In the genomic region with DNA sequence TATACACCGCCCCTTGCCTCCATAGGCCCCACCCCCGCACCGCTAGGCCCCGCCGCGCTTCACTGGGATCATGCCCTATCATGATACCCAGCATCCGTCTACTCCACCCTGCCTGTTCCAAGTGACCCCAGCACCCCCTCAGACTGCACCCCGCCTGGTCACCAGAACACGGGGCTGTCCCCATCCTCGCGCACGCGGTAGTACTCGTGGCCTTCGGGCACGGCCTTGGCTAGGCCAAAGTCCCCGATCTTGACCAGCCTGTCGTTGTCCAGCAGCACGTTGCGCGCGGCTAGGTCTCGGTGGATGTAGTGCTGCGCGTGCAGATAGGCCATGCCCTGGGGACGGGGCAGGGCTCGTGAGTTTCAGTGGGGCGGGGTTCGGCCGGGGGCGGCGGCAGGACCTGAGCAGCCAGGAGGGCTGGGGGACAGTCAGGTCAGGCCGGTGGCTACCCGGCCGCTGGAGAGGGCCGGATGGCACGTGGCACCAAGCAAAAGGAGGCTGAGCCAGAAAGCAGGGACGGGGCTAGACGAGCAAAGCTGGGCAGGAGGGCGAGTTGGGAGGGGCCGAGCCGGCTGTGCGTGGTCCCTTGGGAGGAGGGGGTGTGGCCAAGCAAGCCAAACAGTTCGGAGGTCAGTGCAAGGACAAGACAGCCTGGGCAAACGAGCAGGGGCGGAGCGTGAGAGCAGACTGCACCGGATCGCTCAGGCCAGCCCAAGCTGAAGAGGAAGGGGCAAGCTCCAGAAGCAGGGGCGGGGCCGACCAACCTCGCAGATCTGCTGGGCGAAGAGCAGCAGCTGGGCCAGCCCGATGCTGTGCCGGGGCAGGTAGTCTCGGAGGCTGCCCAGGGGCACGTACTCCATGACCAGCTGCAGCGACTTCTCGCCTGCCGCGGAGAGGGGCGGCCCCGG, we compare ENCODE assay signal across 13 cellular contexts. TPM values are rescaled to one million over a fixed set of nuclear protein-coding genes. Genes with fewer than 3 reads are reported as not detected.
A peak's percentile ranks its signal among the peaks of the same experiment; 100 is the strongest.
DNase-seq lines count a peak whose midpoint lies in the region; ATAC-seq, FAIRE-seq and TF ChIP-seq lines count a peak whose summit lies in the region.
"Had no signal": no experiment of that assay in that cellular context is flagged by ENCODE, and none has a peak within 500 bp of the region (broad histone marks: within the 10 kb centered on the region; RNA-seq: fewer than 3 reads in every experiment).

No MANE protein-coding gene starts in this region.

- H4K20me1 ChIP-seq in HepG2 (ENCODE audit: insufficient read depth, low read length) (no peaks in the 10 kb centered on the region), smooth muscle cell (ENCODE audit: low read depth) (peaks cover 5% of the 10 kb centered on the region)

- peaks cover 0 to 3% (median 0%) of the 10 kb centered on the region in 4 donors for H3K4me1 Mint-ChIP-seq in naive thymus-derived CD8-positive, alpha-beta T cell

- no peaks in the 10 kb centered on the region for H3K79me2 ChIP-seq in HepG2 (ENCODE audit: insufficient read depth, low read length)
- no peaks in the 10 kb centered on the region for H3K79me2 ChIP-seq in smooth muscle cell (ENCODE audit: low read depth)

- H3K4me3 Mint-ChIP-seq in naive thymus-derived CD8-positive, alpha-beta T cell: no peak overlapping the region
- H3K4me3 Mint-ChIP-seq: activated naive CD8-positive, alpha-beta T cell had no signal

- TF ChIP-seq CTCF in fibroblast of mammary gland (conservative IDR thresholded peaks at IDR 0.05; ENCODE audit: control insufficient read depth, insufficient read depth, low read depth, low read length): no peak
- no peak for TF ChIP-seq CTCF in HepG2 (CRISPR knock-in tag; IDR thresholded peaks at IDR 0.05)
- no peak for TF ChIP-seq CTCF in smooth muscle cell (IDR thresholded peaks at IDR 0.05; ENCODE audit: borderline replicate concordance, insufficient read depth, poor library complexity, severe bottlenecking)

- in situ Hi-C loops in HepG2 (cut with HindIII; ENCODE audit: extremely low pct_ligation_motif_present, low pct_unique_long_range_greater_than_20kb): no loop called here

- H3K36me3 ChIP-seq in HepG2 (replicated peaks in 1 of 2; ENCODE audit: control insufficient read depth in 1 of 2, insufficient read depth in 2 of 2, low read length in 2 of 2): peaks cover 5 to 18% of the 10 kb centered on the region in 2 experiments; a peak in 3 of 5 replicates
- peaks cover 0 to 71% (median 44%) of the 10 kb centered on the region in 5 donors for H3K36me3 ChIP-seq in subcutaneous abdominal adipose tissue (ENCODE audit: control insufficient read depth in 5 of 5, insufficient read depth in 5 of 5, low read length in 5 of 5)
- H3K36me3 ChIP-seq in smooth muscle cell (ENCODE audit: low read depth): no peaks in the 10 kb centered on the region

- no peak for TF ChIP-seq EP300 in HepG2 (IDR thresholded peaks at IDR 0.05; ENCODE audit: low read depth in 2 of 2, low read length in 2 of 2)
- TF ChIP-seq EP300 in HepG2 (CRISPR knock-in tag; IDR thresholded peaks at IDR 0.05; ENCODE audit: borderline replicate concordance): no peak

- H2AFZ ChIP-seq in HepG2 (ENCODE audit: low read length) (no peak overlapping the region), smooth muscle cell (ENCODE audit: low read depth) (no peak overlapping the region)

- peak; percentile 82 to 91 for DNase-seq in NCI-H526 (lab: John Stamatoyannopoulos, UW)
- DNase-seq in fibroblast of mammary gland (ENCODE audit: low read depth): peak; percentile 40
- DNase-seq in HepG2 (ENCODE audit: low spot score): no peak
- no peak for DNase-seq in smooth muscle cell (lab: John Stamatoyannopoulos, UW; ENCODE audit: unreplicated experiment)
- DNase-seq in naive thymus-derived CD8-positive, alpha-beta T cell: no peak
- DNase-seq: KG1, SW 1271 had no signal

- H3K27me3 ChIP-seq in HepG2 (ENCODE audit: control insufficient read depth in 1 of 2, insufficient read depth in 2 of 2, low read length in 2 of 2) (no peaks in the 10 kb centered on the region), subcutaneous abdominal adipose tissue (ENCODE audit: control insufficient read depth in 5 of 5, insufficient read depth in 4 of 5, low read length in 5 of 5) (no peaks in the 10 kb centered on the region), smooth muscle cell (ENCODE audit: low read depth) (no peaks in the 10 kb centered on the region)
- H3K27me3 ChIP-seq: transverse colon had no signal

- H3K27ac ChIP-seq in HepG2 (ENCODE audit: extremely low read length, insufficient read depth, low read length) (no peak overlapping the region), subcutaneous abdominal adipose tissue (ENCODE audit: low read depth, low read length) (peak overlapping the region; percentile 35), smooth muscle cell (ENCODE audit: low read depth) (no peak overlapping the region)
- H3K27ac ChIP-seq: epithelial cell of prostate, transverse colon had no signal

- intact Hi-C loops in HepG2 (cut with micrococcal nuclease; ENCODE audit: unreplicated experiment): no loop called here

- POLR2A ChIA-PET in HepG2 (lab: Yijun Ruan, JAX): no interaction called here
- POLR2A ChIA-PET in naive thymus-derived CD8-positive, alpha-beta T cell (lab: Charles Lee): interaction anchor here (1.1 kb wide), 1 partner anchor 37 kb away, joined by 3 read pairs; a partner anchor contains a TSS

- no TSS peak for BruUV-seq in HepG2 (replicated peaks; lab: Mats Ljungman, UMichigan)

- WGBS in HepG2 (ENCODE audit: low lambda C conversion rate): 96% methylated on average over 56 of the region's 63 CpGs
- WGBS in smooth muscle cell (ENCODE audit: low lambda C conversion rate): 40% methylated on average over 56 of the region's 63 CpGs

- H3K4me2 ChIP-seq in HepG2 (ENCODE audit: low read depth, low read length) (no peak overlapping the region), smooth muscle cell (no peak overlapping the region)

- H3K9me3 Mint-ChIP-seq in naive thymus-derived CD8-positive, alpha-beta T cell: no peaks in the 10 kb centered on the region

- no peak overlapping the region for H3K4me3 ChIP-seq in fibroblast of mammary gland (ENCODE audit: control insufficient read depth, low read depth, low read length)
- H3K4me3 ChIP-seq in HepG2 (replicated peaks in 1 of 3; ENCODE audit: insufficient read depth in 1 of 3, low read depth in 2 of 3, low read length in 3 of 3): no peak overlapping the region
- peak overlapping the region in 4 of 5 donors; percentile 35 to 52 (median 36) for H3K4me3 ChIP-seq in subcutaneous abdominal adipose tissue (ENCODE audit: low read depth in 1 of 5, low read length in 5 of 5)
- no peak overlapping the region for H3K4me3 ChIP-seq in smooth muscle cell
- H3K4me3 ChIP-seq: transverse colon had no signal

- no peaks in the 10 kb centered on the region for H3K9me3 ChIP-seq in HepG2 (ENCODE audit: low read length)
- H3K9me3 ChIP-seq in subcutaneous abdominal adipose tissue (ENCODE audit: control insufficient read depth in 5 of 5, low read length in 5 of 5): no peaks in the 10 kb centered on the region
- H3K9me3 ChIP-seq in smooth muscle cell (replicated peaks; ENCODE audit: low read depth): no peaks in the 10 kb centered on the region
- H3K9me3 ChIP-seq: transverse colon had no signal

- CTCF ChIA-PET in HepG2 (lab: Yijun Ruan, JAX; ENCODE audit: low intra/inter-chr PET ratio, low total read pairs): no interaction called here

- no peak for TF ChIP-seq RAD21 in HepG2 (CRISPR knock-in tag; IDR thresholded peaks at IDR 0.05)

- H3K36me3 Mint-ChIP-seq in naive thymus-derived CD8-positive, alpha-beta T cell: peaks cover 0 to 55% (median 9%) of the 10 kb centered on the region in 3 donors
- H3K36me3 Mint-ChIP-seq: activated naive CD8-positive, alpha-beta T cell had no signal

- no peaks in the 10 kb centered on the region for H3F3A ChIP-seq in smooth muscle cell (ENCODE audit: low read depth)

- no peak for FAIRE-seq in HepG2 (lab: Jason Lieb, UNC)

- no peaks in the 10 kb centered on the region for H3K27me3 Mint-ChIP-seq in naive thymus-derived CD8-positive, alpha-beta T cell
- H3K27me3 Mint-ChIP-seq: activated naive CD8-positive, alpha-beta T cell had no signal

- no peak overlapping the region for H3K27ac Mint-ChIP-seq in naive thymus-derived CD8-positive, alpha-beta T cell
- H3K27ac Mint-ChIP-seq: activated naive CD8-positive, alpha-beta T cell had no signal

- TF ChIP-seq POLR2A in HepG2 (IDR thresholded peaks at IDR 0.05; ENCODE audit: insufficient read depth in 1 of 2, low read depth in 2 of 2, low read length in 2 of 2): no peak

- no peak overlapping the region for H3K9ac ChIP-seq in HepG2 (ENCODE audit: insufficient read depth, low read depth, low read length)
- H3K9ac ChIP-seq in subcutaneous abdominal adipose tissue (ENCODE audit: low read length in 5 of 5): peak overlapping the region in 1 of 5 donors; percentile 41
- H3K9ac ChIP-seq in smooth muscle cell (ENCODE audit: low read depth): no peak overlapping the region

- ATAC-seq in HepG2 (peak; percentile 23; the same call in 2 of the 3 replicates), GM21381 (IDR thresholded peaks at IDR 0.05; ENCODE audit: unreplicated experiment) (no peak), HG03521 (IDR thresholded peaks at IDR 0.05; ENCODE audit: unreplicated experiment) (no peak)
- ATAC-seq in naive thymus-derived CD8-positive, alpha-beta T cell: no peak

- H3K4me1 ChIP-seq in HepG2 (ENCODE audit: insufficient read depth, low read length) (no peaks in the 10 kb centered on the region), subcutaneous abdominal adipose tissue (ENCODE audit: control insufficient read depth in 5 of 5, insufficient read depth in 5 of 5, low read length in 5 of 5) (peaks cover 0 to 16% (median 13%) of the 10 kb centered on the region in 5 donors), smooth muscle cell (ENCODE audit: low read depth) (peaks cover 9% of the 10 kb centered on the region)
- H3K4me1 ChIP-seq: transverse colon had no signal

RNA-seq across cellular contexts. Expression of a gene that starts 13.6 kb away (rescaled TPM):
- total RNA-seq in HepG2 (2016; rRNA removed; fragmentation: Illumina TruSeq; extraction: Trizol): 21.0 and 25.1 TPM in 2 replicates
- total RNA-seq in HepG2 (2016; cell fraction: cytosol; rRNA removed; fragmentation: Illumina TruSeq; extraction: Trizol; ENCODE audit: low read depth): 30.5 and 37.9 TPM in 2 replicates
- 19.7 and 23.7 TPM in 2 replicates for total RNA-seq in HepG2 (2016; cell fraction: insoluble cytoplasmic fraction; rRNA removed; fragmentation: Illumina TruSeq; extraction: Trizol)
- 35.4 and 39.7 TPM in 2 replicates for total RNA-seq in HepG2 (2016; cell fraction: membrane; rRNA removed; fragmentation: Illumina TruSeq; extraction: Trizol)
- total RNA-seq in HepG2 (2016; cell fraction: nucleus; rRNA removed; fragmentation: Illumina TruSeq; extraction: Trizol): 6.5 and 9.1 TPM in 2 replicates
- 14.1 and 16.3 TPM in 2 replicates for polyA plus RNA-seq in HepG2 (2011; rRNA removed)
- polyA plus RNA-seq in HepG2 (2011; cell fraction: cytosol; rRNA removed): 14.0 and 19.9 TPM in 2 replicates
- 9.0 and 12.6 TPM in 2 replicates for polyA plus RNA-seq in HepG2 (2011; cell fraction: nucleus; rRNA removed)
- polyA plus RNA-seq in HepG2 (2012): 7.0 and 10.0 TPM in 2 replicates
- 38.1 and 51.4 TPM in 2 replicates for polyA plus RNA-seq in HepG2 (2016; cell fraction: cytosol; fragmentation: Illumina TruSeq; extraction: Trizol; ENCODE audit: low read depth)
- 25.7 and 28.4 TPM in 2 replicates for polyA plus RNA-seq in HepG2 (2016; cell fraction: insoluble cytoplasmic fraction; fragmentation: Illumina TruSeq; extraction: Trizol; ENCODE audit: low read depth)
- 38.5 and 41.1 TPM in 2 replicates for polyA plus RNA-seq in HepG2 (2016; cell fraction: membrane; fragmentation: Illumina TruSeq; extraction: Trizol; ENCODE audit: low read depth)
- polyA plus RNA-seq in HepG2 (2016; cell fraction: nucleus; fragmentation: Illumina TruSeq; extraction: Trizol; ENCODE audit: insufficient read depth, low read depth): 16.9 and 17.0 TPM in 2 replicates
- polyA minus RNA-seq in HepG2 (2011; rRNA and poly(A)+ RNA removed; ENCODE audit: low replicate concordance): 16.1 and 18.5 TPM in 2 replicates
- 6.1 and 8.2 TPM in 2 replicates for polyA minus RNA-seq in HepG2 (2011; cell fraction: cytosol; rRNA and poly(A)+ RNA removed)
- 2.4 and 3.5 TPM in 2 replicates for polyA minus RNA-seq in HepG2 (2011; cell fraction: nucleus; rRNA and poly(A)+ RNA removed)
- 4.5 and 6.5 TPM in 2 replicates for total RNA-seq in smooth muscle cell
- polyA plus RNA-seq in smooth muscle cell: 29.3 and 31.3 TPM in 2 replicates
- 100 to 1,000 TPM; 122 to 127 TPM for total RNA-seq in naive thymus-derived CD8-positive, alpha-beta T cell
- 100 to 1,000 TPM; 214 to 229 (median 221) TPM for polyA plus RNA-seq in naive thymus-derived CD8-positive, alpha-beta T cell

RNA-seq across cellular contexts. Expression of a gene that starts 19.7 kb away (rescaled TPM):
- total RNA-seq in HepG2 (2016; rRNA removed; fragmentation: Illumina TruSeq; extraction: Trizol) (7.9 and 17.7 TPM in 2 replicates), smooth muscle cell (8.3 and 18.3 TPM in 2 replicates)
- total RNA-seq in HepG2 (2016; cell fraction: cytosol; rRNA removed; fragmentation: Illumina TruSeq; extraction: Trizol; ENCODE audit: low read depth): 1.7 and 2.4 TPM in 2 replicates
- 9.0 and 15.8 TPM in 2 replicates for total RNA-seq in HepG2 (2016; cell fraction: insoluble cytoplasmic fraction; rRNA removed; fragmentation: Illumina TruSeq; extraction: Trizol)
- 6.6 and 7.1 TPM in 2 replicates for total RNA-seq in HepG2 (2016; cell fraction: membrane; rRNA removed; fragmentation: Illumina TruSeq; extraction: Trizol)
- 16.3 and 16.5 TPM in 2 replicates for total RNA-seq in HepG2 (2016; cell fraction: nucleus; rRNA removed; fragmentation: Illumina TruSeq; extraction: Trizol)
- polyA plus RNA-seq in HepG2 (2011; rRNA removed) (3.6 and 4.4 TPM in 2 replicates), smooth muscle cell (35.5 and 43.0 TPM in 2 replicates)
- 1.7 and 2.5 TPM in 2 replicates for polyA plus RNA-seq in HepG2 (2011; cell fraction: cytosol; rRNA removed)
- polyA plus RNA-seq in HepG2 (2011; cell fraction: nucleus; rRNA removed): 34.1 and 48.6 TPM in 2 replicates
- 12.1 and 12.9 TPM in 2 replicates for polyA plus RNA-seq in HepG2 (2012)
- polyA plus RNA-seq in HepG2 (2016; cell fraction: cytosol; fragmentation: Illumina TruSeq; extraction: Trizol; ENCODE audit: low read depth): 1.3 and 2.1 TPM in 2 replicates
- 26.5 and 42.8 TPM in 2 replicates for polyA plus RNA-seq in HepG2 (2016; cell fraction: insoluble cytoplasmic fraction; fragmentation: Illumina TruSeq; extraction: Trizol; ENCODE audit: low read depth)
- 5.1 and 6.9 TPM in 2 replicates for polyA plus RNA-seq in HepG2 (2016; cell fraction: membrane; fragmentation: Illumina TruSeq; extraction: Trizol; ENCODE audit: low read depth)
- polyA plus RNA-seq in HepG2 (2016; cell fraction: nucleus; fragmentation: Illumina TruSeq; extraction: Trizol; ENCODE audit: insufficient read depth, low read depth): 40.7 and 45.3 TPM in 2 replicates
- polyA minus RNA-seq in HepG2 (2011; rRNA and poly(A)+ RNA removed; ENCODE audit: low replicate concordance): 7.6 and 34.8 TPM in 2 replicates
- polyA minus RNA-seq in HepG2 (2011; cell fraction: cytosol; rRNA and poly(A)+ RNA removed): 17.3 and 17.5 TPM in 2 replicates
- 10.9 and 15.5 TPM in 2 replicates for polyA minus RNA-seq in HepG2 (2011; cell fraction: nucleus; rRNA and poly(A)+ RNA removed)
- total RNA-seq in naive thymus-derived CD8-positive, alpha-beta T cell: 10 to 100 TPM; 52.1 to 55.8 TPM
- polyA plus RNA-seq in naive thymus-derived CD8-positive, alpha-beta T cell: 10 to 100 TPM; 11.2 to 23.6 (median 17.5) TPM

RNA-seq across cellular contexts. Expression of a gene that starts 27.4 kb away (rescaled TPM):
- 39.9 and 60.1 TPM in 2 replicates for total RNA-seq in HepG2 (2016; rRNA removed; fragmentation: Illumina TruSeq; extraction: Trizol)
- total RNA-seq in HepG2 (2016; cell fraction: cytosol; rRNA removed; fragmentation: Illumina TruSeq; extraction: Trizol; ENCODE audit: low read depth): 18.1 and 22.9 TPM in 2 replicates
- total RNA-seq in HepG2 (2016; cell fraction: insoluble cytoplasmic fraction; rRNA removed; fragmentation: Illumina TruSeq; extraction: Trizol): 32.6 and 70.2 TPM in 2 replicates
- 32.1 and 33.4 TPM in 2 replicates for total RNA-seq in HepG2 (2016; cell fraction: membrane; rRNA removed; fragmentation: Illumina TruSeq; extraction: Trizol)
- total RNA-seq in HepG2 (2016; cell fraction: nucleus; rRNA removed; fragmentation: Illumina TruSeq; extraction: Trizol): 63.1 and 76.4 TPM in 2 replicates
- 38.8 and 40.8 TPM in 2 replicates for polyA plus RNA-seq in HepG2 (2011; rRNA removed)
- polyA plus RNA-seq in HepG2 (2011; cell fraction: cytosol; rRNA removed): 14.9 and 22.3 TPM in 2 replicates
- polyA plus RNA-seq in HepG2 (2011; cell fraction: nucleus; rRNA removed): 283 and 302 TPM in 2 replicates
- 37.3 and 46.8 TPM in 2 replicates for polyA plus RNA-seq in HepG2 (2012)
- 14.0 and 16.4 TPM in 2 replicates for polyA plus RNA-seq in HepG2 (2016; cell fraction: cytosol; fragmentation: Illumina TruSeq; extraction: Trizol; ENCODE audit: low read depth)
- 50.3 and 62.5 TPM in 2 replicates for polyA plus RNA-seq in HepG2 (2016; cell fraction: insoluble cytoplasmic fraction; fragmentation: Illumina TruSeq; extraction: Trizol; ENCODE audit: low read depth)
- polyA plus RNA-seq in HepG2 (2016; cell fraction: membrane; fragmentation: Illumina TruSeq; extraction: Trizol; ENCODE audit: low read depth): 32.6 and 34.8 TPM in 2 replicates
- polyA plus RNA-seq in HepG2 (2016; cell fraction: nucleus; fragmentation: Illumina TruSeq; extraction: Trizol; ENCODE audit: insufficient read depth, low read depth): 231 and 244 TPM in 2 replicates
- polyA minus RNA-seq in HepG2 (2011; rRNA and poly(A)+ RNA removed; ENCODE audit: low replicate concordance): 53.7 and 73.5 TPM in 2 replicates
- polyA minus RNA-seq in HepG2 (2011; cell fraction: cytosol; rRNA and poly(A)+ RNA removed): 20.7 and 22.3 TPM in 2 replicates
- polyA minus RNA-seq in HepG2 (2011; cell fraction: nucleus; rRNA and poly(A)+ RNA removed): 30.0 and 34.8 TPM in 2 replicates
- total RNA-seq in smooth muscle cell: 52.5 and 53.1 TPM in 2 replicates
- polyA plus RNA-seq in smooth muscle cell: 90.8 and 98.4 TPM in 2 replicates
- total RNA-seq in naive thymus-derived CD8-positive, alpha-beta T cell: 100 to 1,000 TPM; 313 to 319 TPM
- 10 to 100 TPM; 33.4 to 50.3 (median 43.9) TPM for polyA plus RNA-seq in naive thymus-derived CD8-positive, alpha-beta T cell

RNA-seq across cellular contexts. Expression of a gene that starts 37.2 kb away (rescaled TPM):
- 21.0 and 22.6 TPM in 2 replicates for total RNA-seq in HepG2 (2016; rRNA removed; fragmentation: Illumina TruSeq; extraction: Trizol)
- 19.4 and 21.0 TPM in 2 replicates for total RNA-seq in HepG2 (2016; cell fraction: cytosol; rRNA removed; fragmentation: Illumina TruSeq; extraction: Trizol; ENCODE audit: low read depth)
- total RNA-seq in HepG2 (2016; cell fraction: insoluble cytoplasmic fraction; rRNA removed; fragmentation: Illumina TruSeq; extraction: Trizol): 19.6 and 21.9 TPM in 2 replicates
- 26.6 and 29.0 TPM in 2 replicates for total RNA-seq in HepG2 (2016; cell fraction: membrane; rRNA removed; fragmentation: Illumina TruSeq; extraction: Trizol)
- 10.0 and 11.9 TPM in 2 replicates for total RNA-seq in HepG2 (2016; cell fraction: nucleus; rRNA removed; fragmentation: Illumina TruSeq; extraction: Trizol)
- 24.7 and 27.8 TPM in 2 replicates for polyA plus RNA-seq in HepG2 (2011; rRNA removed)
- 16.9 and 23.1 TPM in 2 replicates for polyA plus RNA-seq in HepG2 (2011; cell fraction: cytosol; rRNA removed)
- polyA plus RNA-seq in HepG2 (2011; cell fraction: nucleus; rRNA removed): 41.9 and 53.1 TPM in 2 replicates
- polyA plus RNA-seq in HepG2 (2012): 9.2 and 16.3 TPM in 2 replicates
- polyA plus RNA-seq in HepG2 (2016; cell fraction: cytosol; fragmentation: Illumina TruSeq; extraction: Trizol; ENCODE audit: low read depth): 23.2 and 31.5 TPM in 2 replicates
- polyA plus RNA-seq in HepG2 (2016; cell fraction: insoluble cytoplasmic fraction; fragmentation: Illumina TruSeq; extraction: Trizol; ENCODE audit: low read depth): 24.7 and 26.8 TPM in 2 replicates
- polyA plus RNA-seq in HepG2 (2016; cell fraction: membrane; fragmentation: Illumina TruSeq; extraction: Trizol; ENCODE audit: low read depth): 26.3 and 32.9 TPM in 2 replicates
- 34.9 and 35.0 TPM in 2 replicates for polyA plus RNA-seq in HepG2 (2016; cell fraction: nucleus; fragmentation: Illumina TruSeq; extraction: Trizol; ENCODE audit: insufficient read depth, low read depth)
- polyA minus RNA-seq in HepG2 (2011; rRNA and poly(A)+ RNA removed; ENCODE audit: low replicate concordance): 15.1 and 48.5 TPM in 2 replicates
- polyA minus RNA-seq in HepG2 (2011; cell fraction: cytosol; rRNA and poly(A)+ RNA removed): 2.3 and 2.8 TPM in 2 replicates
- 6.7 and 6.8 TPM in 2 replicates for polyA minus RNA-seq in HepG2 (2011; cell fraction: nucleus; rRNA and poly(A)+ RNA removed)
- 7.6 and 15.3 TPM in 2 replicates for total RNA-seq in smooth muscle cell
- polyA plus RNA-seq in smooth muscle cell: 39.1 and 46.0 TPM in 2 replicates
- 10 to 100 TPM; 11.9 to 14.9 TPM for total RNA-seq in naive thymus-derived CD8-positive, alpha-beta T cell
- polyA plus RNA-seq in naive thymus-derived CD8-positive, alpha-beta T cell: 10 to 100 TPM; 14.3 to 26.7 (median 18.4) TPM

RNA-seq across cellular contexts. Expression of a gene that starts 43.4 kb away (rescaled TPM):
- total RNA-seq in HepG2 (2016; rRNA removed; fragmentation: Illumina TruSeq; extraction: Trizol) (0.56 and 2.4 TPM in 2 replicates), smooth muscle cell (2.9 TPM in 1 of 2 replicates, not detected in the other)
- 1.5 and 2.6 TPM in 2 replicates for total RNA-seq in HepG2 (2016; cell fraction: cytosol; rRNA removed; fragmentation: Illumina TruSeq; extraction: Trizol; ENCODE audit: low read depth)
- 0.52 and 2.8 TPM in 2 replicates for total RNA-seq in HepG2 (2016; cell fraction: insoluble cytoplasmic fraction; rRNA removed; fragmentation: Illumina TruSeq; extraction: Trizol)
- 1.8 TPM in 2 replicates for total RNA-seq in HepG2 (2016; cell fraction: membrane; rRNA removed; fragmentation: Illumina TruSeq; extraction: Trizol)
- total RNA-seq in HepG2 (2016; cell fraction: nucleus; rRNA removed; fragmentation: Illumina TruSeq; extraction: Trizol): 3.4 and 4.8 TPM in 2 replicates
- polyA plus RNA-seq in HepG2 (2011; rRNA removed) (3.0 and 4.7 TPM in 2 replicates), smooth muscle cell (4.8 and 6.1 TPM in 2 replicates)
- 0.46 and 1.3 TPM in 2 replicates for polyA plus RNA-seq in HepG2 (2011; cell fraction: cytosol; rRNA removed)
- polyA plus RNA-seq in HepG2 (2011; cell fraction: nucleus; rRNA removed): 20.3 and 24.6 TPM in 2 replicates
- 2.1 and 3.9 TPM in 2 replicates for polyA plus RNA-seq in HepG2 (2012)
- 1.4 and 1.9 TPM in 2 replicates for polyA plus RNA-seq in HepG2 (2016; cell fraction: cytosol; fragmentation: Illumina TruSeq; extraction: Trizol; ENCODE audit: low read depth)
- 0.72 and 0.99 TPM in 2 replicates for polyA plus RNA-seq in HepG2 (2016; cell fraction: insoluble cytoplasmic fraction; fragmentation: Illumina TruSeq; extraction: Trizol; ENCODE audit: low read depth)
- 1.6 and 1.8 TPM in 2 replicates for polyA plus RNA-seq in HepG2 (2016; cell fraction: membrane; fragmentation: Illumina TruSeq; extraction: Trizol; ENCODE audit: low read depth)
- polyA plus RNA-seq in HepG2 (2016; cell fraction: nucleus; fragmentation: Illumina TruSeq; extraction: Trizol; ENCODE audit: insufficient read depth, low read depth): 17.4 and 18.0 TPM in 2 replicates
- 0.18 and 0.28 TPM in 2 replicates for polyA minus RNA-seq in HepG2 (2011; rRNA and poly(A)+ RNA removed; ENCODE audit: low replicate concordance)
- polyA minus RNA-seq in HepG2 (2011; cell fraction: cytosol; rRNA and poly(A)+ RNA removed): not detected in 2 replicates
- polyA minus RNA-seq in HepG2 (2011; cell fraction: nucleus; rRNA and poly(A)+ RNA removed): 1.0 and 1.9 TPM in 2 replicates
- 10 to 100 TPM; 10.0 to 12.2 TPM for total RNA-seq in naive thymus-derived CD8-positive, alpha-beta T cell
- under 1 TPM in 1 of 3 donors, not detected in 2; 0.27 TPM for polyA plus RNA-seq in naive thymus-derived CD8-positive, alpha-beta T cell

Comparison
In these comparisons a context has a peak if more than half of its experiments do, and no peak if none do; other contexts are left out.
1. DNase-seq: peak in NCI-H526 (2 of 2) and fibroblast of mammary gland (single experiment); none in HepG2 (single experiment), smooth muscle cell (single experiment) and naive thymus-derived CD8-positive, alpha-beta T cell (0 of 10).
2. H3K4me3 ChIP-seq: peak in subcutaneous abdominal adipose tissue (4 of 5); none in fibroblast of mammary gland (single experiment), HepG2 (0 of 3) and smooth muscle cell (single experiment).